1 cellular context compared by ENCODE assay signal in genomic region chr1:159775716-159776115, GRCh38.
TF ChIP-seq lines count a peak whose summit lies in the region.

No MANE protein-coding gene starts in this region.

TF ChIP-seq in K562, 482 proteins besides CTCF, POLR2A, EP300 and RAD21:
- TF ChIP-seq XRCC3 (IDR thresholded peaks at IDR 0.05): no peak
- TF ChIP-seq THRAP3 (IDR thresholded peaks at IDR 0.05; ENCODE audit: borderline replicate concordance): no peak
- no peak for TF ChIP-seq CTBP1 (IDR thresholded peaks at IDR 0.05; ENCODE audit: borderline replicate concordance)
- TF ChIP-seq GTF2A2 (tag; IDR thresholded peaks at IDR 0.05): no peak
- TF ChIP-seq HMG20A (CRISPR knock-in tag; conservative IDR thresholded peaks at IDR 0.05): no peak
- no peak for TF ChIP-seq CCNT2 (IDR thresholded peaks at IDR 0.05; ENCODE audit: borderline replicate concordance, extremely low read depth, insufficient read length, low read depth, low read length)
- TF ChIP-seq MYBL2 (IDR thresholded peaks at IDR 0.05; ENCODE audit: low read depth): no peak
- no peak for TF ChIP-seq MYBL2 (CRISPR knock-in tag; IDR thresholded peaks at IDR 0.05; ENCODE audit: borderline replicate concordance)
- TF ChIP-seq ZNF76 (CRISPR knock-in tag; IDR thresholded peaks at IDR 0.05; ENCODE audit: borderline replicate concordance): no peak
- no peak for TF ChIP-seq HOXB6 (CRISPR knock-in tag; IDR thresholded peaks at IDR 0.05; ENCODE audit: borderline replicate concordance)
- TF ChIP-seq HNRNPH1 (optimal IDR thresholded peaks at IDR 0.05; ENCODE audit: low read depth, low read length): no peak
- no peak for TF ChIP-seq HINFP (tag; conservative IDR thresholded peaks at IDR 0.05; ENCODE audit: low read depth)
